In the genomic region with DNA sequence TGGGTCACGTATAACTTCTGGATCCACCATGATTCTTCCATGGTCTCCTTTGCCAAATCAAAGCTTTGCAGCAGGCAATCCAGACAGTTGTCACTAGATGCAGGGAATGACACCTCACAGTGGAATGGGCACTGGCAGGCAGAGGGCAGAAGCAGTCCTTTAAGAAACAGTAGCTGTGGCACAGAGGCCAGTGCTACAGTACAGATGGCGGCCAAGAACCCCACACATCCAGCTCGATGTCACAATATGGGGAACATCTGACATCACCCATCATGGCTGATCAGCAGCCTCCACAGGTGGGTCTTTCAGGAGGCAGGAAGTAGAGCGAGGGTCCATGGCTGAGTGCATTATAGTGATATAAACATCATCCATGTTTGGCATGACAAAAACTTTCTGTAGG, we compare ENCODE assay signal across 2 cellular contexts.
A peak's percentile ranks its signal among the peaks of the same experiment; 100 is the strongest.
TF ChIP-seq lines count a peak whose summit lies in the region.

No MANE protein-coding gene starts in this region.

TF ChIP-seq in GM23338, 12 proteins besides CTCF, POLR2A, EP300 and RAD21 (continued from another document):
- TF ChIP-seq, protein P1, sequence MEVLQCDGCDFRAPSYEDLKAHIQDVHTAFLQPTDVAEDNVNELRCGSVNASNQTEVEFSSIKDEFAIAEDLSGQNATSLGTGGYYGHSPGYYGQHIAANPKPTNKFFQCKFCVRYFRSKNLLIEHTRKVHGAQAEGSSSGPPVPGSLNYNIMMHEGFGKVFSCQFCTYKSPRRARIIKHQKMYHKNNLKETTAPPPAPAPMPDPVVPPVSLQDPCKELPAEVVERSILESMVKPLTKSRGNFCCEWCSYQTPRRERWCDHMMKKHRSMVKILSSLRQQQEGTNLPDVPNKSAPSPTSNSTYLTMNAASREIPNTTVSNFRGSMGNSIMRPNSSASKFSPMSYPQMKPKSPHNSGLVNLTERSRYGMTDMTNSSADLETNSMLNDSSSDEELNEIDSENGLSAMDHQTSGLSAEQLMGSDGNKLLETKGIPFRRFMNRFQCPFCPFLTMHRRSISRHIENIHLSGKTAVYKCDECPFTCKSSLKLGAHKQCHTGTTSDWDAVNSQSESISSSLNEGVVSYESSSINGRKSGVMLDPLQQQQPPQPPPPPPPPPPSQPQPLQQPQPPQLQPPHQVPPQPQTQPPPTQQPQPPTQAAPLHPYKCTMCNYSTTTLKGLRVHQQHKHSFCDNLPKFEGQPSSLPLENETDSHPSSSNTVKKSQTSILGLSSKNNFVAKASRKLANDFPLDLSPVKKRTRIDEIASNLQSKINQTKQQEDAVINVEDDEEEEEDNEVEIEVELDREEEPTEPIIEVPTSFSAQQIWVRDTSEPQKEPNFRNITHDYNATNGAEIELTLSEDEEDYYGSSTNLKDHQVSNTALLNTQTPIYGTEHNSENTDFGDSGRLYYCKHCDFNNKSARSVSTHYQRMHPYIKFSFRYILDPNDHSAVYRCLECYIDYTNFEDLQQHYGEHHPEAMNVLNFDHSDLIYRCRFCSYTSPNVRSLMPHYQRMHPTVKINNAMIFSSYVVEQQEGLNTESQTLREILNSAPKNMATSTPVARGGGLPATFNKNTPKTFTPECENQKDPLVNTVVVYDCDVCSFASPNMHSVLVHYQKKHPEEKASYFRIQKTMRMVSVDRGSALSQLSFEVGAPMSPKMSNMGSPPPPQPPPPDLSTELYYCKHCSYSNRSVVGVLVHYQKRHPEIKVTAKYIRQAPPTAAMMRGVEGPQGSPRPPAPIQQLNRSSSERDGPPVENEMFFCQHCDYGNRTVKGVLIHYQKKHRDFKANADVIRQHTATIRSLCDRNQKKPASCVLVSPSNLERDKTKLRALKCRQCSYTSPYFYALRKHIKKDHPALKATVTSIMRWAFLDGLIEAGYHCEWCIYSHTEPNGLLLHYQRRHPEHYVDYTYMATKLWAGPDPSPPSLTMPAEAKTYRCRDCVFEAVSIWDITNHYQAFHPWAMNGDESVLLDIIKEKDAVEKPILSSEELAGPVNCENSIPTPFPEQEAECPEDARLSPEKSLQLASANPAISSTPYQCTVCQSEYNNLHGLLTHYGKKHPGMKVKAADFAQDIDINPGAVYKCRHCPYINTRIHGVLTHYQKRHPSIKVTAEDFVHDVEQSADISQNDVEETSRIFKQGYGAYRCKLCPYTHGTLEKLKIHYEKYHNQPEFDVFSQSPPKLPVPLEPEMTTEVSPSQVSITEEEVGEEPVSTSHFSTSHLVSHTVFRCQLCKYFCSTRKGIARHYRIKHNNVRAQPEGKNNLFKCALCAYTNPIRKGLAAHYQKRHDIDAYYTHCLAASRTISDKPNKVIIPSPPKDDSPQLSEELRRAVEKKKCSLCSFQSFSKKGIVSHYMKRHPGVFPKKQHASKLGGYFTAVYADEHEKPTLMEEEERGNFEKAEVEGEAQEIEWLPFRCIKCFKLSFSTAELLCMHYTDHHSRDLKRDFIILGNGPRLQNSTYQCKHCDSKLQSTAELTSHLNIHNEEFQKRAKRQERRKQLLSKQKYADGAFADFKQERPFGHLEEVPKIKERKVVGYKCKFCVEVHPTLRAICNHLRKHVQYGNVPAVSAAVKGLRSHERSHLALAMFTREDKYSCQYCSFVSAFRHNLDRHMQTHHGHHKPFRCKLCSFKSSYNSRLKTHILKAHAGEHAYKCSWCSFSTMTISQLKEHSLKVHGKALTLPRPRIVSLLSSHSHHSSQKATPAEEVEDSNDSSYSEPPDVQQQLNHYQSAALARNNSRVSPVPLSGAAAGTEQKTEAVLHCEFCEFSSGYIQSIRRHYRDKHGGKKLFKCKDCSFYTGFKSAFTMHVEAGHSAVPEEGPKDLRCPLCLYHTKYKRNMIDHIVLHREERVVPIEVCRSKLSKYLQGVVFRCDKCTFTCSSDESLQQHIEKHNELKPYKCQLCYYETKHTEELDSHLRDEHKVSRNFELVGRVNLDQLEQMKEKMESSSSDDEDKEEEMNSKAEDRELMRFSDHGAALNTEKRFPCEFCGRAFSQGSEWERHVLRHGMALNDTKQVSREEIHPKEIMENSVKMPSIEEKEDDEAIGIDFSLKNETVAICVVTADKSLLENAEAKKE (CRISPR knock-in tag; IDR thresholded peaks at IDR 0.05): no peak
- TF ChIP-seq EZH2 (IDR thresholded peaks at IDR 0.05; ENCODE audit: low read depth, unreplicated experiment) (no peak), POLR2AphosphoS5 (IDR thresholded peaks at IDR 0.05; ENCODE audit: low read depth) (no peak), ZNF331 (CRISPR knock-in tag; IDR thresholded peaks at IDR 0.05; ENCODE audit: low read depth) (no peak)
- TF ChIP-seq, protein P2, sequence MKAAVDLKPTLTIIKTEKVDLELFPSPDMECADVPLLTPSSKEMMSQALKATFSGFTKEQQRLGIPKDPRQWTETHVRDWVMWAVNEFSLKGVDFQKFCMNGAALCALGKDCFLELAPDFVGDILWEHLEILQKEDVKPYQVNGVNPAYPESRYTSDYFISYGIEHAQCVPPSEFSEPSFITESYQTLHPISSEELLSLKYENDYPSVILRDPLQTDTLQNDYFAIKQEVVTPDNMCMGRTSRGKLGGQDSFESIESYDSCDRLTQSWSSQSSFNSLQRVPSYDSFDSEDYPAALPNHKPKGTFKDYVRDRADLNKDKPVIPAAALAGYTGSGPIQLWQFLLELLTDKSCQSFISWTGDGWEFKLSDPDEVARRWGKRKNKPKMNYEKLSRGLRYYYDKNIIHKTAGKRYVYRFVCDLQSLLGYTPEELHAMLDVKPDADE (IDR thresholded peaks at IDR 0.05): no peak

TF ChIP-seq in HepG2, 621 proteins besides CTCF, POLR2A, EP300 and RAD21 (continued from another document and continues in another):
- TF ChIP-seq, protein P3, sequence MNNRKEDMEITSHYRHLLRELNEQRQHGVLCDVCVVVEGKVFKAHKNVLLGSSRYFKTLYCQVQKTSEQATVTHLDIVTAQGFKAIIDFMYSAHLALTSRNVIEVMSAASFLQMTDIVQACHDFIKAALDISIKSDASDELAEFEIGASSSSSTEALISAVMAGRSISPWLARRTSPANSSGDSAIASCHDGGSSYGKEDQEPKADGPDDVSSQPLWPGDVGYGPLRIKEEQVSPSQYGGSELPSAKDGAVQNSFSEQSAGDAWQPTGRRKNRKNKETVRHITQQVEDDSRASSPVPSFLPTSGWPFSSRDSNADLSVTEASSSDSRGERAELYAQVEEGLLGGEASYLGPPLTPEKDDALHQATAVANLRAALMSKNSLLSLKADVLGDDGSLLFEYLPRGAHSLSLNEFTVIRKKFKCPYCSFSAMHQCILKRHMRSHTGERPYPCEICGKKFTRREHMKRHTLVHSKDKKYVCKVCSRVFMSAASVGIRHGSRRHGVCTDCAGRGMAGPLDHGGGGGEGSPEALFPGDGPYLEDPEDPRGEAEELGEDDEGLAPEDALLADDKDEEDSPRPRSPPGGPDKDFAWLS (CRISPR knock-in tag; IDR thresholded peaks at IDR 0.05; ENCODE audit: borderline replicate concordance): no peak
- TF ChIP-seq, protein P4, sequence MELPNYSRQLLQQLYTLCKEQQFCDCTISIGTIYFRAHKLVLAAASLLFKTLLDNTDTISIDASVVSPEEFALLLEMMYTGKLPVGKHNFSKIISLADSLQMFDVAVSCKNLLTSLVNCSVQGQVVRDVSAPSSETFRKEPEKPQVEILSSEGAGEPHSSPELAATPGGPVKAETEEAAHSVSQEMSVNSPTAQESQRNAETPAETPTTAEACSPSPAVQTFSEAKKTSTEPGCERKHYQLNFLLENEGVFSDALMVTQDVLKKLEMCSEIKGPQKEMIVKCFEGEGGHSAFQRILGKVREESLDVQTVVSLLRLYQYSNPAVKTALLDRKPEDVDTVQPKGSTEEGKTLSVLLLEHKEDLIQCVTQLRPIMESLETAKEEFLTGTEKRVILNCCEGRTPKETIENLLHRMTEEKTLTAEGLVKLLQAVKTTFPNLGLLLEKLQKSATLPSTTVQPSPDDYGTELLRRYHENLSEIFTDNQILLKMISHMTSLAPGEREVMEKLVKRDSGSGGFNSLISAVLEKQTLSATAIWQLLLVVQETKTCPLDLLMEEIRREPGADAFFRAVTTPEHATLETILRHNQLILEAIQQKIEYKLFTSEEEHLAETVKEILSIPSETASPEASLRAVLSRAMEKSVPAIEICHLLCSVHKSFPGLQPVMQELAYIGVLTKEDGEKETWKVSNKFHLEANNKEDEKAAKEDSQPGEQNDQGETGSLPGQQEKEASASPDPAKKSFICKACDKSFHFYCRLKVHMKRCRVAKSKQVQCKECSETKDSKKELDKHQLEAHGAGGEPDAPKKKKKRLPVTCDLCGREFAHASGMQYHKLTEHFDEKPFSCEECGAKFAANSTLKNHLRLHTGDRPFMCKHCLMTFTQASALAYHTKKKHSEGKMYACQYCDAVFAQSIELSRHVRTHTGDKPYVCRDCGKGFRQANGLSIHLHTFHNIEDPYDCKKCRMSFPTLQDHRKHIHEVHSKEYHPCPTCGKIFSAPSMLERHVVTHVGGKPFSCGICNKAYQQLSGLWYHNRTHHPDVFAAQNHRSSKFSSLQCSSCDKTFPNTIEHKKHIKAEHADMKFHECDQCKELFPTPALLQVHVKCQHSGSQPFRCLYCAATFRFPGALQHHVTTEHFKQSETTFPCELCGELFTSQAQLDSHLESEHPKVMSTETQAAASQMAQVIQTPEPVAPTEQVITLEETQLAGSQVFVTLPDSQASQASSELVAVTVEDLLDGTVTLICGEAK (IDR thresholded peaks at IDR 0.05): no peak
- TF ChIP-seq, protein P4 (CRISPR knock-in tag; IDR thresholded peaks at IDR 0.05): 0 out of 2 replicates have a peak, but pooled peaks have one; percentile 34
- no peak for TF ChIP-seq ZNF232 (CRISPR knock-in tag; IDR thresholded peaks at IDR 0.05; ENCODE audit: borderline replicate concordance)
- 0 out of 2 replicates have a peak, but pooled peaks have one; percentile 21 for TF ChIP-seq ZSCAN31 (CRISPR knock-in tag; IDR thresholded peaks at IDR 0.05; ENCODE audit: low read depth)
- 0 out of 2 replicates have a peak, but pooled peaks have one; percentile 15 for TF ChIP-seq POLR2AphosphoS5 (IDR thresholded peaks at IDR 0.05; ENCODE audit: low read depth, low read length)
- no peak for TF ChIP-seq ZMYM3 (CRISPR knock-in tag; IDR thresholded peaks at IDR 0.05)
- TF ChIP-seq ZFP37 (CRISPR knock-in tag; IDR thresholded peaks at IDR 0.05; ENCODE audit: borderline replicate concordance): no peak
- TF ChIP-seq XRCC5 (optimal IDR thresholded peaks at IDR 0.05; ENCODE audit: low read length): peak; percentile 5
- TF ChIP-seq SPEN (CRISPR knock-in tag; IDR thresholded peaks at IDR 0.05; ENCODE audit: low read depth): no peak
- peak; percentile 60 for TF ChIP-seq STAG1 (CRISPR knock-in tag; IDR thresholded peaks at IDR 0.05)
- no peak for TF ChIP-seq SATB2 (CRISPR knock-in tag; IDR thresholded peaks at IDR 0.05)
- TF ChIP-seq, protein P5, sequence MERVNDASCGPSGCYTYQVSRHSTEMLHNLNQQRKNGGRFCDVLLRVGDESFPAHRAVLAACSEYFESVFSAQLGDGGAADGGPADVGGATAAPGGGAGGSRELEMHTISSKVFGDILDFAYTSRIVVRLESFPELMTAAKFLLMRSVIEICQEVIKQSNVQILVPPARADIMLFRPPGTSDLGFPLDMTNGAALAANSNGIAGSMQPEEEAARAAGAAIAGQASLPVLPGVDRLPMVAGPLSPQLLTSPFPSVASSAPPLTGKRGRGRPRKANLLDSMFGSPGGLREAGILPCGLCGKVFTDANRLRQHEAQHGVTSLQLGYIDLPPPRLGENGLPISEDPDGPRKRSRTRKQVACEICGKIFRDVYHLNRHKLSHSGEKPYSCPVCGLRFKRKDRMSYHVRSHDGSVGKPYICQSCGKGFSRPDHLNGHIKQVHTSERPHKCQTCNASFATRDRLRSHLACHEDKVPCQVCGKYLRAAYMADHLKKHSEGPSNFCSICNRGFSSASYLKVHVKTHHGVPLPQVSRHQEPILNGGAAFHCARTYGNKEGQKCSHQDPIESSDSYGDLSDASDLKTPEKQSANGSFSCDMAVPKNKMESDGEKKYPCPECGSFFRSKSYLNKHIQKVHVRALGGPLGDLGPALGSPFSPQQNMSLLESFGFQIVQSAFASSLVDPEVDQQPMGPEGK (CRISPR knock-in tag; IDR thresholded peaks at IDR 0.05): 0 out of 2 replicates have a peak, but pooled peaks have one; percentile 8
- peak; percentile 13 for TF ChIP-seq RBM22 (optimal IDR thresholded peaks at IDR 0.05; ENCODE audit: low read length)
- TF ChIP-seq, protein P6, sequence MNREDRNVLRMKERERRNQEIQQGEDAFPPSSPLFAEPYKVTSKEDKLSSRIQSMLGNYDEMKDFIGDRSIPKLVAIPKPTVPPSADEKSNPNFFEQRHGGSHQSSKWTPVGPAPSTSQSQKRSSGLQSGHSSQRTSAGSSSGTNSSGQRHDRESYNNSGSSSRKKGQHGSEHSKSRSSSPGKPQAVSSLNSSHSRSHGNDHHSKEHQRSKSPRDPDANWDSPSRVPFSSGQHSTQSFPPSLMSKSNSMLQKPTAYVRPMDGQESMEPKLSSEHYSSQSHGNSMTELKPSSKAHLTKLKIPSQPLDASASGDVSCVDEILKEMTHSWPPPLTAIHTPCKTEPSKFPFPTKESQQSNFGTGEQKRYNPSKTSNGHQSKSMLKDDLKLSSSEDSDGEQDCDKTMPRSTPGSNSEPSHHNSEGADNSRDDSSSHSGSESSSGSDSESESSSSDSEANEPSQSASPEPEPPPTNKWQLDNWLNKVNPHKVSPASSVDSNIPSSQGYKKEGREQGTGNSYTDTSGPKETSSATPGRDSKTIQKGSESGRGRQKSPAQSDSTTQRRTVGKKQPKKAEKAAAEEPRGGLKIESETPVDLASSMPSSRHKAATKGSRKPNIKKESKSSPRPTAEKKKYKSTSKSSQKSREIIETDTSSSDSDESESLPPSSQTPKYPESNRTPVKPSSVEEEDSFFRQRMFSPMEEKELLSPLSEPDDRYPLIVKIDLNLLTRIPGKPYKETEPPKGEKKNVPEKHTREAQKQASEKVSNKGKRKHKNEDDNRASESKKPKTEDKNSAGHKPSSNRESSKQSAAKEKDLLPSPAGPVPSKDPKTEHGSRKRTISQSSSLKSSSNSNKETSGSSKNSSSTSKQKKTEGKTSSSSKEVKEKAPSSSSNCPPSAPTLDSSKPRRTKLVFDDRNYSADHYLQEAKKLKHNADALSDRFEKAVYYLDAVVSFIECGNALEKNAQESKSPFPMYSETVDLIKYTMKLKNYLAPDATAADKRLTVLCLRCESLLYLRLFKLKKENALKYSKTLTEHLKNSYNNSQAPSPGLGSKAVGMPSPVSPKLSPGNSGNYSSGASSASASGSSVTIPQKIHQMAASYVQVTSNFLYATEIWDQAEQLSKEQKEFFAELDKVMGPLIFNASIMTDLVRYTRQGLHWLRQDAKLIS (CRISPR knock-in tag; IDR thresholded peaks at IDR 0.05): 0 out of 2 replicates have a peak, but pooled peaks have one; percentile 60
